Comparison of ENCODE assay signal across 8 cellular contexts in genomic region chr10:27099916-27100799, GRCh38. TPM values are rescaled to one million over a fixed set of nuclear protein-coding genes. Genes with fewer than 3 reads are reported as not detected.
A peak's percentile ranks its signal among the peaks of the same experiment; 100 is the strongest.
DNase-seq lines count a peak whose midpoint lies in the region; ATAC-seq, FAIRE-seq and TF ChIP-seq lines count a peak whose summit lies in the region.

TSS of gene ANKRD26 (minus strand) at chr10:27100494. CDS start at chr10:27100326, 168 bp downstream.

- peak; percentile 68 for FAIRE-seq in urothelium cell line (lab: Jason Lieb, UNC)

- H3K27me3 ChIP-seq in right cardiac atrium (ENCODE audit: control insufficient read depth, insufficient read depth): no peaks in the 10 kb centered on the region
- H3K27me3 ChIP-seq in psoas muscle (ENCODE audit: insufficient read depth in 3 of 3, low read length in 2 of 3): no peaks in the 10 kb centered on the region

- WGBS in right cardiac atrium: under 1% methylated on average over 65 of the region's 65 CpGs
- WGBS in psoas muscle, 3 donors: 0 to 1% (median 0%) methylated on average over 65 of the region's 65 CpGs

- peak within 1 kb of the TSS; percentile 96 for H3K4me3 Mint-ChIP-seq in T-helper 17 cell

- H3K27ac ChIP-seq in right cardiac atrium (ENCODE audit: low read length) (peak within 1 kb of the TSS; percentile 93), psoas muscle (peak within 1 kb of the TSS; percentile 94)

- H3K9me3 ChIP-seq in T-helper 17 cell (ENCODE audit: control insufficient read depth, low read length, poor library complexity, severe bottlenecking) (no peaks in the 10 kb centered on the region), right cardiac atrium (ENCODE audit: control insufficient read depth, low read length) (no peaks in the 10 kb centered on the region), psoas muscle (no peaks in the 10 kb centered on the region)

- H3K27ac Mint-ChIP-seq in T-helper 17 cell: peak within 1 kb of the TSS; percentile 97

- peaks cover 5% of the 10 kb centered on the region for H3K27me3 Mint-ChIP-seq in T-helper 17 cell

- peaks cover 32% of the 10 kb centered on the region for H3K4me1 Mint-ChIP-seq in T-helper 17 cell

- no peak for TF ChIP-seq CTCF in psoas muscle (IDR thresholded peaks at IDR 0.05)

- ATAC-seq in GM18498 (IDR thresholded peaks at IDR 0.05; ENCODE audit: unreplicated experiment): peak; percentile 85
- peak; percentile 77 for ATAC-seq in HG02885 (IDR thresholded peaks at IDR 0.05; ENCODE audit: poor library complexity, unreplicated experiment)
- peak; percentile 68 for ATAC-seq in T-helper 17 cell
- peak; percentile 95 for ATAC-seq in right cardiac atrium
- peak; percentile 94 to 97 (median 95) for ATAC-seq in psoas muscle

- intact Hi-C loops in right cardiac atrium (cut with DNase I): no loop called here
- intact Hi-C loops in psoas muscle (cut with DNase I): loop anchor here in 1 of 2 donors (5.0 kb wide), 1 partner anchor 47 kb away; no protein-coding TSS in a partner anchor

- DNase-seq in NCI-H1694 treated with DMSO at 0.1 percent for 48 hours (lab: John Stamatoyannopoulos, UW) (peak; percentile 90), T-helper 17 cell (peak; percentile 94 to 96 (median 96)), anterior cingulate cortex (lab: John Stamatoyannopoulos, UW) (peak; percentile 56 to 97 (median 92)), right cardiac atrium (peak; percentile 99 to 100 (median 99)), psoas muscle (peak; percentile 98 to 99), urothelium cell line (ENCODE audit: low spot score) (peak; percentile 98)

- H3K36me3 Mint-ChIP-seq in T-helper 17 cell (ENCODE audit: low read depth): peaks cover 3% of the 10 kb centered on the region

- peak within 1 kb of the TSS; percentile 73 for H3K4me3 ChIP-seq in right cardiac atrium (ENCODE audit: low read length)
- peak within 1 kb of the TSS; percentile 99 for H3K4me3 ChIP-seq in psoas muscle

- H3K4me1 ChIP-seq in right cardiac atrium (ENCODE audit: control insufficient read depth, insufficient read depth, low read length) (no peaks in the 10 kb centered on the region), psoas muscle (peaks cover 8% of the 10 kb centered on the region)

- peaks cover 0 to 18% of the 10 kb centered on the region in 2 donors for H3K36me3 ChIP-seq in psoas muscle (ENCODE audit: insufficient read depth in 1 of 2, low read depth in 1 of 2)

RNA-seq across cellular contexts. Expression of gene ANKRD26, which starts in this region (rescaled TPM):
- 1 to 10 TPM; 4.4 to 5.3 TPM for total RNA-seq in T-helper 17 cell
- total RNA-seq in right cardiac atrium: 10 to 100 TPM in 2 of 4 donors, 1 to 10 TPM in 2; 8.7 to 13.6 (median 10.5) TPM
- polyA plus RNA-seq in right cardiac atrium: 6.7 TPM
- total RNA-seq in psoas muscle: 1 to 10 TPM; 7.0 to 9.8 (median 8.7) TPM
- polyA plus RNA-seq in psoas muscle: 10 to 100 TPM in 1 of 3 donors, 1 to 10 TPM in 2; 4.0 to 12.7 (median 4.4) TPM

Comparison
In these comparisons a context has a peak if more than half of its experiments do, and no peak if none do; other contexts are left out.
1. Peak in every context shown above with its lines: DNase-seq, ATAC-seq, H3K4me3 ChIP-seq and H3K27ac ChIP-seq.